Comparison of ENCODE assay signal across 8 cellular contexts in the genomic region with DNA sequence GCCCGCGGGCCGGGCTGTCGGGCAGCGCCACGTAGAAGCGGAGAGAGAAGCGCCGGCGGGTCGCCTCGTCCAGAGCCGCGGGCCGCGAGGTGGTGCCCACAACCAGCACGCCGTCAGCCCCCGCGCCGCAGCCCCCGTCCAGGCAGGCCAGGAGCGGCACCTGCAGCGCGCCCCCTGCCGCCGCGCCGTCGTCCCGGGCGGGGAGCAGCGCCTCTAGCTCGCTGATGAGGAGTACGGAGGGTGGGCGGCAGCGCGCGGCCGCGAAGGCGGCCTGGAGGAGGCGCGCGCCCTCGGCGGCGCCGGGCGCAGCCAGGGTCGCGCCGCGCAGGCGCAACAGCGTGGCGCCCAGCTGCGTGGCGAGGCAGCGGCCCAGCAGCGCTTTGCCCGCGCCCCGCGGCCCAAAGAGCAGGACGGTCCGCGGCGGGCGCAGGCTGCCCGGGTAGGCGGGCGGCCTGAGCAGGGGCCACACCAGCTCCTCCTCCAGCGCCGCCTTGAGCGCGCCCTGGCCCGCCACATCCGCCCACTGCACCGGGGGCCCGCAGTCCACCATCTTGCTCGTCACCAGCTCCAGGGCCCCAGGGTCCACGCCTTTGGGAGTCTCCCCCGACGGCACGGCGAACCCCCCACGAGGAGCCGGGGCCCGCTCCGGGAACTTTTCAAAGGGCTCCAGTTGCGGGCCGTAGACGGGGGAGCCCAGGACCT. TPM values are rescaled to one million over a fixed set of nuclear protein-coding genes. Genes with fewer than 3 reads are reported as not detected.
DNase-seq lines count a peak whose midpoint lies in the region; TF ChIP-seq lines count a peak whose summit lies in the region.

No MANE protein-coding gene starts in this region.

- intact Hi-C loops in activated T-helper 1 cell treated with anti-CD3 and anti-CD28 coated beads, Interleukin-12 subunit alpha, Interleukin-12 subunit beta, Interleukin-2, Interleukin-4 antibody, amounts not matched to agents 30 ng/mL and 10 ng/mL and 1 ng/mL, durations not matched to agents 14 hours and 24 hours and 36 hours (cut with micrococcal nuclease): loop anchor here (1.0 to 10.0 kb wide), 6 partner anchors 7 to 1184 kb away; a partner anchor contains a TSS
- intact Hi-C loops in uterus (cut with DNase I; ENCODE audit: low total_unique reads): no loop called here

- TF ChIP-seq POLR2A in uterus (IDR thresholded peaks at IDR 0.05): peak in 1 of 2 donors; percentile 66

- H3K36me3 Mint-ChIP-seq in activated T-helper 1 cell treated with anti-CD3 and anti-CD28 coated beads, Interleukin-12 subunit alpha, Interleukin-12 subunit beta, Interleukin-2, Interleukin-4 antibody, amounts not matched to agents 30 ng/mL and 10 ng/mL and 1 ng/mL, durations not matched to agents 14 hours and 24 hours and 36 hours (ENCODE audit: low read depth): no peaks in the 10 kb centered on the region

- peak in 3 of 4 experiments; percentile 34 to 60 (median 42) for TF ChIP-seq CTCF in uterus (IDR thresholded peaks at IDR 0.05)

- no peaks in the 10 kb centered on the region for H3K9me3 Mint-ChIP-seq in activated T-helper 1 cell treated with anti-CD3 and anti-CD28 coated beads, Interleukin-12 subunit alpha, Interleukin-12 subunit beta, Interleukin-2, Interleukin-4 antibody, amounts not matched to agents 30 ng/mL and 10 ng/mL and 1 ng/mL, durations not matched to agents 14 hours and 24 hours and 36 hours

- H3K4me3 ChIP-seq in NT2/D1 (ENCODE audit: insufficient read length, low read depth) (peak overlapping the region; percentile 81), rectal smooth muscle tissue (ENCODE audit: low read length) (peak overlapping the region; percentile 48), uterus (peak overlapping the region; percentile 29 to 47)

- H3K36me3 ChIP-seq in NT2/D1 (ENCODE audit: insufficient read depth, insufficient read length, low read length) (peaks cover 25% of the 10 kb centered on the region), rectal smooth muscle tissue (ENCODE audit: control insufficient read depth, insufficient read depth, low read length) (no peaks in the 10 kb centered on the region), uterus (no peaks in the 10 kb centered on the region)

- H3K27me3 ChIP-seq in NT2/D1 (ENCODE audit: insufficient read depth, insufficient read length) (peaks cover 5% of the 10 kb centered on the region), rectal smooth muscle tissue (ENCODE audit: control insufficient read depth, insufficient read depth, low read length) (peaks cover 4% of the 10 kb centered on the region), uterus (no peaks in the 10 kb centered on the region)

- peaks cover 16% of the 10 kb centered on the region; the same call in 1 of the 2 replicates for H3K9me3 ChIP-seq in NT2/D1 (ENCODE audit: insufficient read depth, low read length)
- H3K9me3 ChIP-seq in uterus: no peaks in the 10 kb centered on the region

- DNase-seq in AG08396 (ENCODE audit: low spot score) (peak; percentile 92), HT1080 (ENCODE audit: low read depth) (peak; percentile 83), NT2/D1 (ENCODE audit: low read depth, low spot score) (peak; percentile 61), globus pallidus (ENCODE audit: low spot score) (peak; percentile 56), uterus (peak; percentile 39 to 67), GM19238 (ENCODE audit: insufficient read length, low spot score) (no peak)
- peak; percentile 49 for DNase-seq in activated T-helper 1 cell treated with anti-CD3 and anti-CD28 coated beads, Interleukin-12 subunit alpha, Interleukin-12 subunit beta, Interleukin-2, Interleukin-4 antibody, amounts not matched to agents 30 ng/mL and 10 ng/mL and 1 ng/mL, durations not matched to agents 14 hours and 24 hours and 36 hours (ENCODE audit: low spot score)

- no peak overlapping the region for H3K27ac Mint-ChIP-seq in activated T-helper 1 cell treated with anti-CD3 and anti-CD28 coated beads, Interleukin-12 subunit alpha, Interleukin-12 subunit beta, Interleukin-2, Interleukin-4 antibody, amounts not matched to agents 30 ng/mL and 10 ng/mL and 1 ng/mL, durations not matched to agents 14 hours and 24 hours and 36 hours

- H3K27ac ChIP-seq in rectal smooth muscle tissue (ENCODE audit: low read depth, low read length): no peak overlapping the region
- peak overlapping the region; percentile 21 to 68 for H3K27ac ChIP-seq in uterus

- peaks cover 11% of the 10 kb centered on the region for H3K4me1 ChIP-seq in NT2/D1 (ENCODE audit: insufficient read depth, insufficient read length)
- no peaks in the 10 kb centered on the region for H3K4me1 ChIP-seq in rectal smooth muscle tissue (ENCODE audit: control insufficient read depth, insufficient read depth, low read length)
- H3K4me1 ChIP-seq in uterus: no peaks in the 10 kb centered on the region

- no peak overlapping the region for H3K4me3 Mint-ChIP-seq in activated T-helper 1 cell treated with anti-CD3 and anti-CD28 coated beads, Interleukin-12 subunit alpha, Interleukin-12 subunit beta, Interleukin-2, Interleukin-4 antibody, amounts not matched to agents 30 ng/mL and 10 ng/mL and 1 ng/mL, durations not matched to agents 14 hours and 24 hours and 36 hours

- peaks cover 57% of the 10 kb centered on the region for H3K27me3 Mint-ChIP-seq in activated T-helper 1 cell treated with anti-CD3 and anti-CD28 coated beads, Interleukin-12 subunit alpha, Interleukin-12 subunit beta, Interleukin-2, Interleukin-4 antibody, amounts not matched to agents 30 ng/mL and 10 ng/mL and 1 ng/mL, durations not matched to agents 14 hours and 24 hours and 36 hours (ENCODE audit: insufficient read depth)

- no peaks in the 10 kb centered on the region for H3K4me1 Mint-ChIP-seq in activated T-helper 1 cell treated with anti-CD3 and anti-CD28 coated beads, Interleukin-12 subunit alpha, Interleukin-12 subunit beta, Interleukin-2, Interleukin-4 antibody, amounts not matched to agents 30 ng/mL and 10 ng/mL and 1 ng/mL, durations not matched to agents 14 hours and 24 hours and 36 hours (ENCODE audit: low read depth)

- H3K9ac ChIP-seq in NT2/D1 (ENCODE audit: insufficient read length, low read depth) (peak overlapping the region; percentile 93), rectal smooth muscle tissue (ENCODE audit: low read length) (no peak overlapping the region)

RNA-seq across cellular contexts. Expression of a gene that starts 27.6 kb away (rescaled TPM):
- 0.10 and 0.33 TPM in 2 replicates for total RNA-seq in HT1080 (2014; rRNA removed; shearing (Covaris generic))
- polyA plus RNA-seq in HT1080 (2015; cell fraction: cytosol; rRNA removed): 0.06 and 0.12 TPM in 2 replicates
- polyA plus RNA-seq in HT1080 (2015; cell fraction: nucleus; rRNA removed): 0.49 and 1.0 TPM in 2 replicates
- 0.15 and 0.18 TPM in 2 replicates for total RNA-seq in activated T-helper 1 cell treated with anti-CD3 and anti-CD28 coated beads, Interleukin-12 subunit alpha, Interleukin-12 subunit beta, Interleukin-2, Interleukin-4 antibody, amounts not matched to agents 30 ng/mL and 10 ng/mL and 1 ng/mL, durations not matched to agents 14 hours and 24 hours and 36 hours
- 1 to 10 TPM in 2 of 4 donors, not detected in 2; 1.7 to 2.7 TPM for total RNA-seq in uterus
